In the genomic region with DNA sequence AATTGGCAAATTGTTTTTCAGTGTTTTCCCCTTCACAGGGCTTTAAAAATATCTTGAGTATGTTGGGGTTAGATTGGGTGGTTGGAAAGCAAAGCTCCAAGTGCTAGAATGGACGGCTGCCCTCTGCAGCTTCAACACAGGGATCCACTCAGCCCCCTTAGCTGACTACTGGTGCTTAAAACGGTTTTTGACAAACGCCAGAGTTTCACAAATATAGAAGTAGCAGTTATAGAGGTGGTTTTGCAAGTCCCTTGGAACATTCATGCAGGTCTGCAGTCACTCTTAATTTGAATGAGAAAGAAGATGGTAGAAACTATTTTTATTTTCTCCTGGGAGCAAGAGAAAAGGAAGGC, we compare ENCODE assay signal across 1 cellular context.
TF ChIP-seq lines count a peak whose summit lies in the region.

No MANE protein-coding gene starts in this region.

TF ChIP-seq in HEK293, 187 proteins besides CTCF, POLR2A, EP300 and RAD21 (continued from another document):
- TF ChIP-seq, protein P1, sequence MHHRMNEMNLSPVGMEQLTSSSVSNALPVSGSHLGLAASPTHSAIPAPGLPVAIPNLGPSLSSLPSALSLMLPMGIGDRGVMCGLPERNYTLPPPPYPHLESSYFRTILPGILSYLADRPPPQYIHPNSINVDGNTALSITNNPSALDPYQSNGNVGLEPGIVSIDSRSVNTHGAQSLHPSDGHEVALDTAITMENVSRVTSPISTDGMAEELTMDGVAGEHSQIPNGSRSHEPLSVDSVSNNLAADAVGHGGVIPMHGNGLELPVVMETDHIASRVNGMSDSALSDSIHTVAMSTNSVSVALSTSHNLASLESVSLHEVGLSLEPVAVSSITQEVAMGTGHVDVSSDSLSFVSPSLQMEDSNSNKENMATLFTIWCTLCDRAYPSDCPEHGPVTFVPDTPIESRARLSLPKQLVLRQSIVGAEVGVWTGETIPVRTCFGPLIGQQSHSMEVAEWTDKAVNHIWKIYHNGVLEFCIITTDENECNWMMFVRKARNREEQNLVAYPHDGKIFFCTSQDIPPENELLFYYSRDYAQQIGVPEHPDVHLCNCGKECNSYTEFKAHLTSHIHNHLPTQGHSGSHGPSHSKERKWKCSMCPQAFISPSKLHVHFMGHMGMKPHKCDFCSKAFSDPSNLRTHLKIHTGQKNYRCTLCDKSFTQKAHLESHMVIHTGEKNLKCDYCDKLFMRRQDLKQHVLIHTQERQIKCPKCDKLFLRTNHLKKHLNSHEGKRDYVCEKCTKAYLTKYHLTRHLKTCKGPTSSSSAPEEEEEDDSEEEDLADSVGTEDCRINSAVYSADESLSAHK (tag by site-specific recombination; IDR thresholded peaks at IDR 0.05) = peak; percentile 59; the same call in 1 of the 2 replicates
- TF ChIP-seq SETDB1 (IDR thresholded peaks at IDR 0.05; ENCODE audit: insufficient read length, low read length) (no peak), ZNF24 (tag by site-specific recombination; IDR thresholded peaks at IDR 0.05) (no peak)
